In genomic region chr5:78756853-78757252, GRCh38 we compare ENCODE assay signal across 18 cellular contexts.
DNase-seq lines count a peak whose midpoint lies in the region; ATAC-seq, FAIRE-seq and TF ChIP-seq lines count a peak whose summit lies in the region.
"Had no signal": no experiment of that assay in that cellular context is flagged by ENCODE, and none has a peak within 500 bp of the region (broad histone marks: within the 10 kb centered on the region; RNA-seq: fewer than 3 reads in every experiment).

No MANE protein-coding gene starts in this region.

- H3K27me3 ChIP-seq in GM12878 (replicated peaks in 1 of 2; ENCODE audit: control insufficient read depth in 2 of 2, insufficient read depth in 2 of 2, low read length in 1 of 2): no peaks in the 10 kb centered on the region
- H3K27me3 ChIP-seq in testis: no peaks in the 10 kb centered on the region
- no peaks in the 10 kb centered on the region for H3K27me3 ChIP-seq in H7 (ENCODE audit: control insufficient read depth, insufficient read depth, low read length)
- H3K27me3 ChIP-seq: foreskin keratinocyte, pancreas had no signal

- H3K4me1 ChIP-seq in A549 (peaks cover 55% of the 10 kb centered on the region), GM12878 (ENCODE audit: control insufficient read depth, insufficient read depth, low read length) (peaks cover 65% of the 10 kb centered on the region), testis (no peaks in the 10 kb centered on the region)
- H3K4me1 ChIP-seq: foreskin keratinocyte, pancreas had no signal

- SMC1A ChIA-PET in GM12878 (lab: Charles Lee; ENCODE audit: uncharacterized antibody, unreplicated experiment): interaction anchor here (0.7 to 7.5 kb wide), 22 partner anchors 9 to 212 kb away, joined by 3 to 100 read pairs (median 6); no protein-coding TSS in a partner anchor

- CTCF ChIA-PET in A549 (lab: Yijun Ruan, JAX): interaction anchor here (1.0 to 1.6 kb wide), 3 partner anchors 9 to 25 kb away, joined by 3 to 6 read pairs (median 4); no protein-coding TSS in a partner anchor
- CTCF ChIA-PET in GM12878 (lab: Yijun Ruan, JAX): interaction anchor here (0.8 to 3.8 kb wide), 9 partner anchors 8 to 376 kb away, joined by 3 to 16 read pairs (median 6); no protein-coding TSS in a partner anchor
- CTCF ChIA-PET in HEK293T (lab: Yijun Ruan, JAX): interaction anchor here (0.7 kb wide), 1 partner anchor 8 kb away, joined by 3 read pairs; no protein-coding TSS in a partner anchor

- POLR2A ChIA-PET in A549 (lab: Yijun Ruan, JAX): no interaction called here
- POLR2A ChIA-PET in GM12878 (lab: Charles Lee): interaction anchor here (0.9 to 2.9 kb wide), 4 partner anchors 11 to 114 kb away, joined by 3 to 22 read pairs (median 4); no protein-coding TSS in a partner anchor
- POLR2A ChIA-PET in HEK293T (lab: Yijun Ruan, JAX): no interaction called here

- no peaks in the 10 kb centered on the region for H3K9me3 ChIP-seq in A549
- H3K9me3 ChIP-seq in GM12878 (replicated peaks; ENCODE audit: control insufficient read depth, insufficient read depth, low read length): no peaks in the 10 kb centered on the region
- no peaks in the 10 kb centered on the region for H3K9me3 ChIP-seq in testis
- H3K9me3 ChIP-seq: pancreas had no signal

- TF ChIP-seq CTCF in A549 (IDR thresholded peaks at IDR 0.05) (no peak), GM12878 (IDR thresholded peaks at IDR 0.05 in 2 of 3, conservative IDR thresholded peaks at IDR 0.05 in 1 of 3; ENCODE audit: control insufficient read depth in 2 of 3, extremely low read depth in 1 of 3, insufficient read depth in 1 of 3, low read depth in 3 of 3, low read length in 3 of 3) (no peak), testis (IDR thresholded peaks at IDR 0.05) (no peak)

- BruUV-seq in GM12878 (replicated peaks; lab: Mats Ljungman, UMichigan): TSS peak; percentile 76

- H3K9ac ChIP-seq in GM12878 (ENCODE audit: control insufficient read depth, insufficient read depth, low read length): peak overlapping the region; percentile 72

- no peak for TF ChIP-seq POLR2A in A549 (IDR thresholded peaks at IDR 0.05; ENCODE audit: low read length)
- TF ChIP-seq POLR2A in GM12878 (IDR thresholded peaks at IDR 0.05; ENCODE audit: low read depth, low read length): no peak
- TF ChIP-seq POLR2A in testis (IDR thresholded peaks at IDR 0.05): no peak

- H3K79me2 ChIP-seq in GM12878 (ENCODE audit: control insufficient read depth, insufficient read depth, low read length): no peaks in the 10 kb centered on the region

- TF ChIP-seq RAD21 in A549 (conservative IDR thresholded peaks at IDR 0.05 in 1 of 2, IDR thresholded peaks at IDR 0.05 in 1 of 2): no peak
- TF ChIP-seq RAD21 in GM12878 (IDR thresholded peaks at IDR 0.05; ENCODE audit: insufficient read depth, low read depth, low read length): no peak

- 18% methylated on average over 3 of the region's 3 CpGs for WGBS in A549 (ENCODE audit: missing lambda C conversion rate)
- 25% methylated on average over 3 of the region's 3 CpGs for WGBS in GM12878 (ENCODE audit: insufficient coverage, insufficient replicate concordance, low lambda C conversion rate, missing lambda C conversion rate)
- 81 to 93% methylated on average over 3 of the region's 3 CpGs for WGBS in testis, 2 donors

- H3K4me3 ChIP-seq in A549 (no peak overlapping the region), GM12878 (0 out of 2 replicates have a peak overlapping the region, but pooled peaks have one; percentile 10), testis (no peak overlapping the region), H7 (ENCODE audit: insufficient read depth, low read depth, low read length) (no peak overlapping the region)
- H3K4me3 ChIP-seq: pancreas, skin epidermis had no signal

- H3K27ac ChIP-seq in A549 (peak overlapping the region; percentile 44 to 76), GM12878 (ENCODE audit: control insufficient read depth, insufficient read depth) (peak overlapping the region; percentile 97), testis (no peak overlapping the region)
- H3K27ac ChIP-seq: foreskin keratinocyte, pancreas had no signal

- peak overlapping the region; percentile 74 for H2AFZ ChIP-seq in GM12878 (ENCODE audit: control insufficient read depth, low read depth, low read length)

- H3K4me2 ChIP-seq in A549: peak overlapping the region; percentile 63
- H3K4me2 ChIP-seq in GM12878 (ENCODE audit: control insufficient read depth, insufficient read depth): peak overlapping the region; percentile 83

- TF ChIP-seq EP300 in A549 (IDR thresholded peaks at IDR 0.05) (no peak), GM12878 (IDR thresholded peaks at IDR 0.05; ENCODE audit: borderline replicate concordance in 1 of 2, control insufficient read depth in 1 of 2, low read depth in 2 of 2, low read length in 2 of 2) (no peak)

- no peaks in the 10 kb centered on the region for H4K20me1 ChIP-seq in GM12878 (ENCODE audit: control insufficient read depth, insufficient read depth)

- ATAC-seq in A549 (peak in 1 of 2 experiments; percentile 48; a peak in 3 of 6 replicates), GM18907 (IDR thresholded peaks at IDR 0.05; ENCODE audit: unreplicated experiment) (peak; percentile 16), HG03378 (IDR thresholded peaks at IDR 0.05; ENCODE audit: unreplicated experiment) (peak; percentile 1), GM12878 (peak; percentile 3)
- ATAC-seq: foreskin keratinocyte, left colon, pancreas had no signal

- no peak for DNase-seq in A549 (ENCODE audit: low read depth in 1 of 2, low spot score in 1 of 2)
- DNase-seq in GM12878 (ENCODE audit: low read depth, low spot score): no peak
- no peak for DNase-seq in NCI-H1694 treated with DMSO at 0.1 percent for 48 hours (lab: John Stamatoyannopoulos, UW)
- DNase-seq in HEK293T (ENCODE audit: extremely low spot score): no peak
- DNase-seq in testis: no peak
- DNase-seq in H7: no peak
- DNase-seq: activated naive CD8-positive, alpha-beta T cell treated with anti-CD3 and anti-CD28 coated beads, Interleukin-2, amount 50 U/mL, for 24 hours; foreskin keratinocyte; GDM1; left colon; NCI-H1092 treated with DMSO at 0.1 percent for 48 hours; pancreas; SHP77 treated with DMSO at 0.1 percent for 48 hours; T-helper 9 cell had no signal

- RAD21 ChIA-PET in GM12878 (lab: Charles Lee; ENCODE audit: unreplicated experiment): interaction anchor here (0.6 to 7.3 kb wide), 19 partner anchors 9 to 215 kb away, joined by 3 to 132 read pairs (median 4); no protein-coding TSS in a partner anchor

- in situ Hi-C loops in GM12878 (cut with MboI): loop anchor here (5.0 kb wide), 1 partner anchor 130 kb away; no protein-coding TSS in a partner anchor

- intact Hi-C loops in GM12878 (cut with micrococcal nuclease; ENCODE audit: unreplicated experiment) (loop anchor here (1.0 to 10.0 kb wide), 5 partner anchors 24 to 212 kb away; no protein-coding TSS in a partner anchor), testis (cut with DNase I; ENCODE audit: low total_unique reads) (no loop called here)

- no peaks in the 10 kb centered on the region; a peak in 1 of 4 replicates for H3K36me3 ChIP-seq in GM12878 (ENCODE audit: control insufficient read depth in 2 of 2, insufficient read depth in 2 of 2, low read length in 1 of 2)
- H3K36me3 ChIP-seq in testis (ENCODE audit: low read depth, missing control alignments): no peaks in the 10 kb centered on the region
- H3K36me3 ChIP-seq in H7 (replicated peaks; ENCODE audit: control insufficient read depth, insufficient read depth, low read length): no peaks in the 10 kb centered on the region
- H3K36me3 ChIP-seq: pancreas had no signal

- no peak for FAIRE-seq in A549 (lab: Jason Lieb, UNC)
- peak; percentile 18 for FAIRE-seq in GM12878 (lab: Jason Lieb, UNC)
- FAIRE-seq: H1, pancreas had no signal

TF ChIP-seq in A549, 52 proteins besides CTCF, POLR2A, EP300 and RAD21 (continues in another document):
- TF ChIP-seq NFE2L2 (conservative IDR thresholded peaks at IDR 0.05; ENCODE audit: low read length) (no peak), EHF (CRISPR knock-in tag; IDR thresholded peaks at IDR 0.05) (no peak), TFCP2L1 (CRISPR knock-in tag; IDR thresholded peaks at IDR 0.05) (no peak)

TF ChIP-seq in HEK293T, 16 proteins besides CTCF, POLR2A, EP300 and RAD21:
- TF ChIP-seq PKNOX1 (IDR thresholded peaks at IDR 0.05) (no peak), ARNT (IDR thresholded peaks at IDR 0.05) (no peak)
TF ChIP-seq in HEK293T: peak in this region for 0.

Comparison
In these comparisons a context has a peak if more than half of its experiments do, and no peak if none do; other contexts are left out.
1. H3K27ac ChIP-seq: peak in A549 (2 of 2) and GM12878 (single experiment); none in testis (0 of 2).